Comparison of ENCODE assay signal across 17 cellular contexts in genomic region chr4:28463184-28463690, GRCh38.
"Had no signal": no experiment of that assay in that cellular context is flagged by ENCODE, and none has a peak within 500 bp of the region (broad histone marks: within the 10 kb centered on the region; RNA-seq: fewer than 3 reads in every experiment).

No MANE protein-coding gene starts in this region.

- ATAC-seq: body of pancreas, left lobe of liver, T-cell had no signal

- FAIRE-seq: islet of Langerhans had no signal

- H3K27me3 ChIP-seq: body of pancreas, ovary, stomach had no signal

- H3K4me3 Mint-ChIP-seq: central memory CD8-positive, alpha-beta T cell; nephron progenitor cell; T-cell had no signal

- H3K27me3 Mint-ChIP-seq: central memory CD8-positive, alpha-beta T cell; T-cell had no signal

- H3K27ac ChIP-seq: body of pancreas, epithelial cell of prostate, ovary, stomach, WERI-Rb-1 had no signal

- H3K4me1 Mint-ChIP-seq: central memory CD8-positive, alpha-beta T cell; nephron progenitor cell; T-cell had no signal

- H3K36me3 Mint-ChIP-seq: T-cell had no signal

- DNase-seq: activated CD4-positive, alpha-beta T cell treated with anti-CD3 and anti-CD28 coated beads for 4 hours; activated naive CD4-positive, alpha-beta T cell treated with anti-CD3 and anti-CD28 coated beads, Interleukin-2, amount 50 U/mL, for 16 hours; amniotic stem cell; body of pancreas; cortex of kidney; effector memory CD4-positive, alpha-beta T cell; mesenchymal stem cell; nephron progenitor cell; ovary; stomach; T-cell; WERI-Rb-1 had no signal

- H3K27ac Mint-ChIP-seq: activated T-helper 2 cell treated with anti-CD3 and anti-CD28 coated beads, Interferon-gamma antibody, Interleukin-2, Interleukin-4, amounts not matched to agents 10 μg/mL and 5 μg/mL and 100 μg/mL, durations not matched to agents 14 hours and 24 hours and 36 hours; nephron progenitor cell; T-cell had no signal

- H3K9me3 Mint-ChIP-seq: nephron progenitor cell had no signal

- H3K36me3 ChIP-seq: ovary, stomach, WERI-Rb-1 had no signal

- H3K4me3 ChIP-seq: body of pancreas, ovary, stomach had no signal

- H3K9me3 ChIP-seq: body of pancreas, ovary, stomach had no signal

- H3K4me1 ChIP-seq: body of pancreas, stomach had no signal
